In the genomic region with DNA sequence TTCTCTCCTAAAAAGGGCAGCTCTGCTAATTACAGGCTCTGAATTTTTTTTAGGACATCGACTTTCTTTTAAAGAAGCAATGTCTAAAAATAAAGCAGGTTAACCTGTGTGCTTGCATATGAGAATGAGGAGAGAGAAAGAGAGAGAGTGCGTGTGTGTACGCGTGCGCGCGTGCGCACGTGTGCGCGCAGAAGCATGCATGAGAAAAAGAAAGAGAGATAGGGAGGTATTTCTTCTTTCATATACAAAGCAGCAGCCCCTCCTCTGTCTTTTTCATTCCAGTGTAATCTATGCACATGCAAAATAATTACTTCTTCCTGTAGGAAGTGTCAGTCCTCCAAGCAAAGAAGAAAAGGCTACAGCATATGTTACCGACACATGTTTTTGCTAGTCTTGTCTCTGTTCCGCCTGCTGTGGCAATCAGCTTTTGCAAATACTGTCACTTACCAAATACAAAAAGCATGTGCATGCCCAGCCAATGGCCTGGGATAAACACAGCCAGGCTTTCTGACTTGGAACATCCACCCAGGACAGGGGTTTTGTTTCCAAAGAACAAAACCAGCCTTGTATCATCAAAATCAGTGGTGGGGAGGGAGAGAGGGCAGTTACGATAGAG, we compare ENCODE assay signal across 16 cellular contexts.
DNase-seq lines count a peak whose midpoint lies in the region; ATAC-seq, FAIRE-seq and TF ChIP-seq lines count a peak whose summit lies in the region.
"Had no signal": no experiment of that assay in that cellular context is flagged by ENCODE, and none has a peak within 500 bp of the region (broad histone marks: within the 10 kb centered on the region; RNA-seq: fewer than 3 reads in every experiment).

No MANE protein-coding gene starts in this region.

- H3K4me3 ChIP-seq in kidney (ENCODE audit: low read length in 2 of 2) = no peak overlapping the region
- H3K4me3 ChIP-seq: ascending aorta; BLaER1 treated with 17β-estradiol and CSF1 and Interleukin-3, amounts not matched to agents 10 nM and 100 nM; sigmoid colon had no signal

- TF ChIP-seq CTCF in kidney (IDR thresholded peaks at IDR 0.05; ENCODE audit: borderline replicate concordance, extremely low read depth, insufficient read depth) = no peak

- no peaks in the 10 kb centered on the region for H3K4me1 ChIP-seq in kidney (ENCODE audit: control insufficient read depth in 1 of 2, insufficient read depth in 1 of 2, low read depth in 1 of 2, low read length in 2 of 2)
- H3K4me1 ChIP-seq: ascending aorta, sigmoid colon had no signal

- no peaks in the 10 kb centered on the region for H3K36me3 ChIP-seq in kidney (ENCODE audit: control insufficient read depth in 1 of 2, insufficient read depth in 2 of 2, low read length in 2 of 2)
- H3K36me3 ChIP-seq: ascending aorta; BLaER1 treated with 17β-estradiol and CSF1 and Interleukin-3, amounts not matched to agents 10 nM and 100 nM; sigmoid colon had no signal

- DNase-seq in DMS 273 (lab: John Stamatoyannopoulos, UW; ENCODE audit: unreplicated experiment) (peak; percentile 77), NCI-H146 (lab: John Stamatoyannopoulos, UW) (peak; percentile 35), anterior cingulate cortex (lab: John Stamatoyannopoulos, UW) (peak in 45 of 58 donors; percentile 5 to 72 (median 23)), midbrain (lab: John Stamatoyannopoulos, UW) (peak; percentile 58), OCI-M2 (lab: John Stamatoyannopoulos, UW; ENCODE audit: unreplicated experiment) (no peak), kidney (no peak), NCI-H2107 treated with DMSO at 0.1 percent for 48 hours (lab: John Stamatoyannopoulos, UW; ENCODE audit: unreplicated experiment) (no peak)
- DNase-seq: activated CD4-positive, CD25-positive, alpha-beta regulatory T cell treated with anti-CD3 and anti-CD28 coated beads, Interleukin-2, amount 50 U/mL, for 72 hours; effector memory CD4-positive, alpha-beta T cell; NCI-H2107; PC-3; sigmoid colon; stimulated activated naive CD4-positive, alpha-beta T cell treated with Interleukin-2 at 50 U/mL for 16 hours had no signal

- FAIRE-seq in kidney (lab: Jason Lieb, UNC) = no peak

- no peak overlapping the region for H3K9ac ChIP-seq in kidney (ENCODE audit: low read length in 2 of 2)
- H3K9ac ChIP-seq: BLaER1 treated with 17β-estradiol and CSF1 and Interleukin-3, amounts not matched to agents 10 nM and 100 nM had no signal

- H3K27ac ChIP-seq in kidney (ENCODE audit: low read depth in 2 of 2, low read length in 2 of 2) = no peak overlapping the region
- H3K27ac ChIP-seq: ascending aorta; BLaER1 treated with 17β-estradiol and CSF1 and Interleukin-3, amounts not matched to agents 10 nM and 100 nM; sigmoid colon had no signal

- no peak for ATAC-seq in HG03095 (IDR thresholded peaks at IDR 0.05; ENCODE audit: unreplicated experiment)
- ATAC-seq: PC-3 had no signal

- H3K9me3 ChIP-seq in kidney (ENCODE audit: control insufficient read depth in 1 of 2, low read length in 2 of 2) = no peaks in the 10 kb centered on the region
- H3K9me3 ChIP-seq: ascending aorta; BLaER1 treated with 17β-estradiol and CSF1 and Interleukin-3, amounts not matched to agents 10 nM and 100 nM; sigmoid colon had no signal

- intact Hi-C loops in kidney (cut with DNase I) = no loop called here

Comparison
In these comparisons a context has a peak if more than half of its experiments do, and no peak if none do; other contexts are left out.
1. DNase-seq: peak in DMS 273 (single experiment), NCI-H146 (single experiment), anterior cingulate cortex (45 of 58) and midbrain (single experiment); none in OCI-M2 (single experiment), kidney (single experiment) and NCI-H2107 treated with DMSO at 0.1 percent for 48 hours (single experiment).